ENCODE assay signal across 12 cellular contexts in the genomic region with DNA sequence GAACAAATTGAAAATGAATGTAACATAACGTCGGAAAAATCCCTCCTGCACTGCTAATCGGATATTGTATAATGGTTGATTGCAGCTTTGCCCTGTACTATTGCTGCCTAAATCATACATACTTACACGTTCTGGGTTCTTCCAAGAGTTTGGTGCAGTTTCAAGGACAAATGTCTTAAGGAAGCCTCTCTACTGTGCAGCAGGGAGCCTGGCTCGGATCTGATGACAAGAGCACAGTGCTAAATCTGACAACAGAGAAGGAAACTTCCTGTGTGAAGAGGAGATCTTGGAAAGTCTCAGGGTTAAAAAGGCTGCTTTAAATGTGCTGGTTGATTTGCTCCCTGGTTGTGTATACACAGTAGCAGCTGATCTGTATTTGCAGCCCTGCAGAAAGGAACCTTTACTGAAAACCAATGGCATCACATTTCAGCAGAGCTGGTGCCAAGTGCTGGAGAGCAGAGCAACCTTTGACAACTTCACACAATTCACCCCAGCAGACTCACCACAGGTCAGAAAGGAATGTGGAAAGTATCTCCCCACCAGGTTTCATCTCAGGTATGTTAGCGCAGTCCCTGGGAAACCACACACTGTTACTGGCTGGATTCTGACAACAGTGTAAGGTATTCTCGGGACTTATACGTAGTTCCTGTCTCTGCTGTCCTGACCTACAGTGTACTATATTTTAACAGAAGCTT.
DNase-seq lines count a peak whose midpoint lies in the region; ATAC-seq, FAIRE-seq and TF ChIP-seq lines count a peak whose summit lies in the region.
"Had no signal": no experiment of that assay in that cellular context is flagged by ENCODE, and none has a peak within 500 bp of the region (broad histone marks: within the 10 kb centered on the region; RNA-seq: fewer than 3 reads in every experiment).

No MANE protein-coding gene starts in this region.

- whole genome bisulfite sequencing in stomach, 5 donors = 18 to 33% (median 27%) methylated on average over 8 of the region's 8 CpGs

- no peak for TF ChIP-seq POLR2A in breast epithelium (IDR thresholded peaks at IDR 0.05)
- no peak for TF ChIP-seq POLR2A in stomach (IDR thresholded peaks at IDR 0.05)

- no peaks in the 10 kb centered on the region for H3K36me3 Mint-ChIP-seq in HFFc6 (ENCODE audit: low read depth)

- H3K9me3 Mint-ChIP-seq in HFFc6 = peaks cover 4% of the 10 kb centered on the region; the same call in 1 of the 2 replicates

- H3K27ac Mint-ChIP-seq in HFFc6 = no peak overlapping the region

- H3K4me3 ChIP-seq in breast epithelium (peak overlapping the region in 2 of 3 donors; percentile 33 to 48), keratinocyte (ENCODE audit: control insufficient read depth in 2 of 3, extremely low read depth in 1 of 3, insufficient read depth in 2 of 3, low read depth in 1 of 3, low read length in 3 of 3) (no peak overlapping the region), stomach (peak overlapping the region; percentile 11 to 29 (median 18))

- H2AFZ ChIP-seq in keratinocyte (ENCODE audit: control insufficient read depth, low read length) = no peak overlapping the region

- intact Hi-C loops in breast epithelium (cut with DNase I; ENCODE audit: low total_unique reads) = no loop called here
- intact Hi-C loops in stomach (cut with DNase I; ENCODE audit: low total_unique reads) = no loop called here

- no peak for ATAC-seq in HG02623 (IDR thresholded peaks at IDR 0.05; ENCODE audit: unreplicated experiment)

- TF ChIP-seq CTCF in breast epithelium (IDR thresholded peaks at IDR 0.05) = no peak
- TF ChIP-seq CTCF in keratinocyte (optimal IDR thresholded peaks at IDR 0.05 in 1 of 3, IDR thresholded peaks at IDR 0.05 in 1 of 3, conservative IDR thresholded peaks at IDR 0.05 in 1 of 3; ENCODE audit: extremely low read depth in 1 of 3, insufficient read depth in 2 of 3, low read length in 3 of 3) = no peak
- no peak for TF ChIP-seq CTCF in stomach (IDR thresholded peaks at IDR 0.05)
- no peak for TF ChIP-seq CTCF in HFFc6 (IDR thresholded peaks at IDR 0.05)

- H3K4me1 Mint-ChIP-seq in HFFc6 (ENCODE audit: low read depth) = no peaks in the 10 kb centered on the region

- H3K9me1 ChIP-seq in keratinocyte (ENCODE audit: control insufficient read depth, extremely low read depth, insufficient read depth, low read length) = no peaks in the 10 kb centered on the region

- TF ChIP-seq EP300 in stomach (IDR thresholded peaks at IDR 0.05) = no peak

- H3K9me3 ChIP-seq in breast epithelium (no peaks in the 10 kb centered on the region), keratinocyte (ENCODE audit: control insufficient read depth, low read depth, low read length) (no peaks in the 10 kb centered on the region), stomach (no peaks in the 10 kb centered on the region)

- H4K20me1 ChIP-seq in keratinocyte (ENCODE audit: control insufficient read depth, extremely low read depth, insufficient read depth, low read length) = no peaks in the 10 kb centered on the region

- DNase-seq in NCI-H2107 treated with DMSO at 0.1 percent for 48 hours (lab: John Stamatoyannopoulos, UW; ENCODE audit: unreplicated experiment) (peak; percentile 93), breast epithelium (ENCODE audit: low spot score in 2 of 2) (peak in 1 of 2 donors; percentile 49), keratinocyte (ENCODE audit: low read depth, low spot score) (no peak), stomach (peak; percentile 46), T1000 (lab: John Stamatoyannopoulos, UW) (no peak), HFFc6 (no peak), NOMO-1 (lab: John Stamatoyannopoulos, UW; ENCODE audit: unreplicated experiment in 2 of 2) (no peak)
- DNase-seq: NCI-H82; stimulated activated CD4-positive, alpha-beta T cell treated with anti-CD3 and anti-CD28 coated beads, Interleukin-15, amount 100 ng/mL, for 24 hours had no signal

- H3K9ac ChIP-seq in keratinocyte (ENCODE audit: control insufficient read depth, extremely low read depth, insufficient read depth, low read length) = no peak overlapping the region

- H3K4me1 ChIP-seq in breast epithelium (no peaks in the 10 kb centered on the region), keratinocyte (ENCODE audit: control insufficient read depth, extremely low read depth, insufficient read depth, low read length) (no peaks in the 10 kb centered on the region), stomach (peaks cover 0 to 38% (median 20%) of the 10 kb centered on the region in 4 donors)

- peak overlapping the region; percentile 69 to 74 for H3K27ac ChIP-seq in breast epithelium
- no peak overlapping the region for H3K27ac ChIP-seq in keratinocyte (ENCODE audit: control insufficient read depth, insufficient read depth, low read length)
- peak overlapping the region in 4 of 5 donors; percentile 13 to 75 (median 50) for H3K27ac ChIP-seq in stomach

- no peak overlapping the region for H3K4me3 Mint-ChIP-seq in HFFc6

- no peaks in the 10 kb centered on the region for H3K79me2 ChIP-seq in keratinocyte (ENCODE audit: control insufficient read depth, insufficient read depth, low read length)

- no peaks in the 10 kb centered on the region for H3K36me3 ChIP-seq in breast epithelium
- no peaks in the 10 kb centered on the region for H3K36me3 ChIP-seq in keratinocyte (ENCODE audit: control insufficient read depth in 2 of 2, extremely low read depth in 1 of 2, insufficient read depth in 2 of 2, low read length in 2 of 2)
- no peaks in the 10 kb centered on the region for H3K36me3 ChIP-seq in stomach

- dilution Hi-C loops in keratinocyte (cut with MboI; ENCODE audit: extremely low pct_ligation_motif_present, low sequenced_read_pairs) = no loop called here

- H3K27me3 ChIP-seq in breast epithelium = no peaks in the 10 kb centered on the region
- peaks cover 15% of the 10 kb centered on the region for H3K27me3 ChIP-seq in keratinocyte (ENCODE audit: control insufficient read depth, extremely low read depth, insufficient read depth, low read length)
- no peaks in the 10 kb centered on the region for H3K27me3 ChIP-seq in stomach

- H3K4me2 ChIP-seq in keratinocyte (ENCODE audit: control insufficient read depth, extremely low read depth, insufficient read depth, low read depth, low read length) = no peak overlapping the region

- peak; percentile 59 for FAIRE-seq in keratinocyte (lab: Jason Lieb, UNC)
- FAIRE-seq: endometrium, TTC549 had no signal

- H3K27me3 Mint-ChIP-seq in HFFc6 (ENCODE audit: insufficient read depth) = no peaks in the 10 kb centered on the region

Comparison
In these comparisons a context has a peak if more than half of its experiments do, and no peak if none do; other contexts are left out.
1. DNase-seq: peak in NCI-H2107 treated with DMSO at 0.1 percent for 48 hours (single experiment) and stomach (single experiment); none in keratinocyte (single experiment), T1000 (single experiment), HFFc6 (single experiment) and NOMO-1 (0 of 2).
2. H3K4me3 ChIP-seq: peak in breast epithelium (2 of 3) and stomach (4 of 4); none in keratinocyte (0 of 3).